In genomic region chr18:79345366-79345765, GRCh38 we compare ENCODE assay signal across 28 cellular contexts.
"Had no signal": no experiment of that assay in that cellular context is flagged by ENCODE, and none has a peak within 500 bp of the region (broad histone marks: within the 10 kb centered on the region; RNA-seq: fewer than 3 reads in every experiment).

No MANE protein-coding gene starts in this region.

- H3K4me1 Mint-ChIP-seq: naive thymus-derived CD4-positive, alpha-beta T cell; natural killer cell; nephron; neural progenitor cell; stimulated activated effector memory CD8-positive, alpha-beta T cell treated with anti-CD3 and anti-CD28 coated beads, Interleukin-12 subunit alpha, Interleukin-12 subunit beta, amount 100 ng/mL, for 72 hours; stimulated activated naive B cell treated with anti-CD40 and anti-IgM and Interleukin-4, amounts not matched to agents 10 μg/mL and 1 μg/mL and 100 μg/mL, for 72 hours had no signal

- DNase-seq: naive thymus-derived CD4-positive, alpha-beta T cell; natural killer cell; occipital lobe; ovary; posterior cingulate gyrus; right cardiac atrium; right lobe of liver; sigmoid colon; small intestine; stimulated activated CD4-positive, alpha-beta T cell treated with anti-CD3 and anti-CD28 coated beads, Interleukin-15, amount 100 ng/mL, for 24 hours; stimulated activated CD4-positive, alpha-beta T cell treated with anti-CD3 and anti-CD28 coated beads, Interleukin-2, amount 100 ng/mL, for 24 hours; stimulated activated CD4-positive, alpha-beta T cell treated with anti-CD3 and anti-CD28 coated beads, Interleukin-2, amount 100 ng/mL, for 48 hours; stimulated activated CD4-positive, alpha-beta T cell treated with anti-CD3 and anti-CD28 coated beads, Interleukin-4, amount 100 ng/mL, for 24 hours; stimulated activated naive B cell treated with anti-CD40 and anti-IgM and Interleukin-4, amounts not matched to agents 10 μg/mL and 1 μg/mL and 100 μg/mL, for 72 hours; stimulated activated naive CD4-positive, alpha-beta T cell treated with Interleukin-2 at 50 U/mL for 16 hours; stomach; thyroid gland; trophoblast cell; upper lobe of left lung; uterus had no signal

- H3K27me3 Mint-ChIP-seq: naive thymus-derived CD4-positive, alpha-beta T cell; stimulated activated naive B cell treated with anti-CD40 and anti-IgM and Interleukin-4, amounts not matched to agents 10 μg/mL and 1 μg/mL and 100 μg/mL, for 72 hours; stimulated activated naive CD8-positive, alpha-beta T cell treated with anti-CD3 and anti-CD28 coated beads, Interleukin-15, Interleukin-2, amounts not matched to agents 100 ng/mL and 50 ng/mL, for 24 hours had no signal

- H3K27ac ChIP-seq: neural progenitor cell, ovary, parathyroid adenoma, prostate gland, right lobe of liver, sigmoid colon, thoracic aorta, thyroid gland, tibial nerve, upper lobe of left lung, uterus had no signal

- H3K9me3 Mint-ChIP-seq: natural killer cell; nephron; stimulated activated effector memory CD8-positive, alpha-beta T cell treated with anti-CD3 and anti-CD28 coated beads, Interleukin-12 subunit alpha, Interleukin-12 subunit beta, amount 100 ng/mL, for 72 hours; stimulated activated naive B cell treated with anti-CD40 and anti-IgM and Interleukin-4, amounts not matched to agents 10 μg/mL and 1 μg/mL and 100 μg/mL, for 72 hours; stimulated activated naive CD8-positive, alpha-beta T cell treated with anti-CD3 and anti-CD28 coated beads, Interleukin-15, Interleukin-2, amounts not matched to agents 100 ng/mL and 50 ng/mL, for 24 hours had no signal

- H3K27ac Mint-ChIP-seq: naive thymus-derived CD4-positive, alpha-beta T cell; natural killer cell; nephron; neural progenitor cell; stimulated activated effector memory CD8-positive, alpha-beta T cell treated with anti-CD3 and anti-CD28 coated beads, Interleukin-12 subunit alpha, Interleukin-12 subunit beta, amount 100 ng/mL, for 72 hours; stimulated activated naive B cell treated with anti-CD40 and anti-IgM and Interleukin-4, amounts not matched to agents 10 μg/mL and 1 μg/mL and 100 μg/mL, for 72 hours; stimulated activated naive CD8-positive, alpha-beta T cell treated with anti-CD3 and anti-CD28 coated beads, Interleukin-15, Interleukin-2, amounts not matched to agents 100 ng/mL and 50 ng/mL, for 24 hours had no signal

- ATAC-seq: naive thymus-derived CD4-positive, alpha-beta T cell; right lobe of liver; stimulated activated effector memory CD8-positive, alpha-beta T cell treated with anti-CD3 and anti-CD28 coated beads, Interleukin-12 subunit alpha, Interleukin-12 subunit beta, amount 100 ng/mL, for 72 hours; stimulated activated naive B cell treated with anti-CD40 and anti-IgM and Interleukin-4, amounts not matched to agents 10 μg/mL and 1 μg/mL and 100 μg/mL, for 72 hours had no signal

- H3K4me3 Mint-ChIP-seq: naive thymus-derived CD4-positive, alpha-beta T cell; natural killer cell; nephron; neural progenitor cell; stimulated activated effector memory CD8-positive, alpha-beta T cell treated with anti-CD3 and anti-CD28 coated beads, Interleukin-12 subunit alpha, Interleukin-12 subunit beta, amount 100 ng/mL, for 72 hours; stimulated activated naive B cell treated with anti-CD40 and anti-IgM and Interleukin-4, amounts not matched to agents 10 μg/mL and 1 μg/mL and 100 μg/mL, for 72 hours; stimulated activated naive CD8-positive, alpha-beta T cell treated with anti-CD3 and anti-CD28 coated beads, Interleukin-15, Interleukin-2, amounts not matched to agents 100 ng/mL and 50 ng/mL, for 24 hours had no signal
